Comparison of ENCODE assay signal across 31 cellular contexts in the genomic region with DNA sequence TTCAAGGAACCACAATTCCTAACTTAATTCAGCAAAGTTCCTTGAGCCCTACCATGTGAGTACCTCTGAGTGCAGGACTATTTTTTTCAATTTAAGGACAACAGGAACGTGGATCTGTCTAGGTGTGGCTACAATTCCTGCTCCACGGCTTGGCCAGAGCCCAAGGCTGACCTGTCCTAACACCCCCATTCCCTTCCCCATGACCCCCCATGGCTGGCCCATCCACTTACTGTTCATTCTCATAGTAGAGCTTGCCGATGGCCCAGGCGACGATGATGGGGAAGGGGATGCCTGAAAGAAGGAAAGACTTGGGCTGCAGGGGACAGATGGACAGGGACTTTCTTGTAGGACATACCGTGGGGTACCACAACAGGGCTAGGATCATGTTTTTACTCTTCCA. TPM values are rescaled to one million over a fixed set of nuclear protein-coding genes. Genes with fewer than 3 reads are reported as not detected.
"Had no signal": no experiment of that assay in that cellular context is flagged by ENCODE, and none has a peak within 500 bp of the region (broad histone marks: within the 10 kb centered on the region; RNA-seq: fewer than 3 reads in every experiment).

No MANE protein-coding gene starts in this region.

- H3K27me3 ChIP-seq: brain microvascular endothelial cell, gastrocnemius medialis had no signal

- H3K4me3 Mint-ChIP-seq: activated CD4-positive, alpha-beta memory T cell treated with anti-CD3 and anti-CD28 coated beads, Interleukin-2, amount 10 ng/mL, durations not matched to agents 7 days and 5 days; activated CD4-positive, alpha-beta T cell treated with anti-CD3 and anti-CD28 coated beads, Interleukin-2, amount 10 ng/mL, durations not matched to agents 7 days and 5 days; activated naive CD4-positive, alpha-beta T cell treated with anti-CD3 and anti-CD28 coated beads, Interleukin-2, amount 10 ng/mL, durations not matched to agents 7 days and 5 days; activated naive CD8-positive, alpha-beta T cell treated with anti-CD3 and anti-CD28 coated beads, Interleukin-2, amount 10 ng/mL, durations not matched to agents 7 days and 5 days; activated T-cell treated with anti-CD3 and anti-CD28 coated beads, Interleukin-2, amount 50 U/mL, for 24 hours; activated T-cell treated with anti-CD3 and anti-CD28 coated beads, Interleukin-2, amount 50 U/mL, for 72 hours; central memory CD8-positive, alpha-beta T cell; effector memory CD8-positive, alpha-beta T cell had no signal

- H3K4me3 ChIP-seq: esophagus muscularis mucosa, gastrocnemius medialis, heart right ventricle had no signal

- H3K9me3 ChIP-seq: esophagus muscularis mucosa, gastrocnemius medialis, heart right ventricle had no signal

- H3K27ac Mint-ChIP-seq: activated CD4-positive, alpha-beta memory T cell treated with anti-CD3 and anti-CD28 coated beads, Interleukin-2, amount 10 ng/mL, durations not matched to agents 7 days and 5 days; activated CD4-positive, alpha-beta T cell treated with anti-CD3 and anti-CD28 coated beads, Interleukin-2, amount 10 ng/mL, durations not matched to agents 7 days and 5 days; activated naive CD4-positive, alpha-beta T cell treated with anti-CD3 and anti-CD28 coated beads, Interleukin-2, amount 10 ng/mL, durations not matched to agents 7 days and 5 days; activated naive CD8-positive, alpha-beta T cell treated with anti-CD3 and anti-CD28 coated beads, Interleukin-2, amount 10 ng/mL, durations not matched to agents 7 days and 5 days; activated T-cell treated with anti-CD3 and anti-CD28 coated beads, Interleukin-2, amount 50 U/mL, for 24 hours; activated T-cell treated with anti-CD3 and anti-CD28 coated beads, Interleukin-2, amount 50 U/mL, for 72 hours; effector memory CD8-positive, alpha-beta T cell had no signal

- H3K27me3 Mint-ChIP-seq: activated CD4-positive, alpha-beta memory T cell treated with anti-CD3 and anti-CD28 coated beads, Interleukin-2, amount 10 ng/mL, durations not matched to agents 7 days and 5 days; activated CD4-positive, alpha-beta T cell treated with anti-CD3 and anti-CD28 coated beads, Interleukin-2, amount 10 ng/mL, durations not matched to agents 7 days and 5 days; activated naive CD4-positive, alpha-beta T cell treated with anti-CD3 and anti-CD28 coated beads, Interleukin-2, amount 10 ng/mL, durations not matched to agents 7 days and 5 days; activated naive CD8-positive, alpha-beta T cell treated with anti-CD3 and anti-CD28 coated beads, Interleukin-2, amount 10 ng/mL, durations not matched to agents 7 days and 5 days; activated T-cell treated with anti-CD3 and anti-CD28 coated beads, Interleukin-2, amount 50 U/mL, for 24 hours had no signal

- ATAC-seq: activated naive CD4-positive, alpha-beta T cell treated with anti-CD3 and anti-CD28 coated beads, Interleukin-2, amount 50 U/mL, for 72 hours; activated T-cell treated with anti-CD3 and anti-CD28 coated beads, Interleukin-2, amount 50 U/mL, for 72 hours; effector memory CD8-positive, alpha-beta T cell; foreskin keratinocyte; gastrocnemius medialis; heart right ventricle had no signal

- H3K36me3 Mint-ChIP-seq: activated naive CD4-positive, alpha-beta T cell treated with anti-CD3 and anti-CD28 coated beads, Interleukin-2, amount 10 ng/mL, durations not matched to agents 7 days and 5 days; activated naive CD4-positive, alpha-beta T cell treated with anti-CD3 and anti-CD28 coated beads, Interleukin-2, amount 50 U/mL, for 72 hours had no signal

- H3K4me1 ChIP-seq: esophagus muscularis mucosa, foreskin keratinocyte, gastrocnemius medialis, heart right ventricle had no signal

- DNase-seq: activated CD4-positive, alpha-beta memory T cell treated with anti-CD3 and anti-CD28 coated beads, Interleukin-2, amount 10 ng/mL, durations not matched to agents 7 days and 5 days; activated CD4-positive, alpha-beta T cell treated with anti-CD3 and anti-CD28 coated beads for 1 hour; activated CD4-positive, alpha-beta T cell treated with anti-CD3 and anti-CD28 coated beads for 4 hours; activated CD4-positive, alpha-beta T cell treated with anti-CD3 and anti-CD28 coated beads, Interleukin-2, amount 10 ng/mL, durations not matched to agents 7 days and 5 days; activated CD4-positive, alpha-beta T cell treated with anti-CD3 and anti-CD28 coated beads, Interleukin-2, amount 50 U/mL, for 4 hours; activated CD4-positive, CD25-positive, alpha-beta regulatory T cell; activated CD8-positive, alpha-beta memory T cell treated with anti-CD3 and anti-CD28 coated beads, Interleukin-2, amount 50 U/mL, for 48 hours; activated gamma-delta T cell; activated naive CD4-positive, alpha-beta T cell; activated naive CD4-positive, alpha-beta T cell treated with anti-CD3 and anti-CD28 coated beads, Interleukin-2, amount 10 ng/mL, durations not matched to agents 7 days and 5 days; activated naive CD8-positive, alpha-beta T cell treated with anti-CD3 and anti-CD28 coated beads, Interleukin-2, amount 10 ng/mL, durations not matched to agents 7 days and 5 days; activated T-cell treated with anti-CD3 and anti-CD28 coated beads for 4 hours; activated T-cell treated with anti-CD3 and anti-CD28 coated beads, Interleukin-2, amount 50 U/mL, for 24 hours; activated T-cell treated with anti-CD3 and anti-CD28 coated beads, Interleukin-2, amount 50 U/mL, for 72 hours; brain microvascular endothelial cell; cortex of kidney; dermis blood vessel endothelial cell; effector CD4-positive, alpha-beta T cell; effector memory CD8-positive, alpha-beta T cell; erythroblast; foreskin keratinocyte; gastrocnemius medialis; heart right ventricle; T-helper 2 cell had no signal

- H3K27ac ChIP-seq: brain microvascular endothelial cell, esophagus muscularis mucosa, foreskin keratinocyte, gastrocnemius medialis, heart right ventricle had no signal

- H3K36me3 ChIP-seq: brain microvascular endothelial cell, esophagus muscularis mucosa, gastrocnemius medialis, heart right ventricle had no signal

- H3K4me1 Mint-ChIP-seq: activated CD4-positive, alpha-beta memory T cell treated with anti-CD3 and anti-CD28 coated beads, Interleukin-2, amount 10 ng/mL, durations not matched to agents 7 days and 5 days; activated CD4-positive, alpha-beta T cell treated with anti-CD3 and anti-CD28 coated beads, Interleukin-2, amount 10 ng/mL, durations not matched to agents 7 days and 5 days; activated naive CD4-positive, alpha-beta T cell treated with anti-CD3 and anti-CD28 coated beads, Interleukin-2, amount 10 ng/mL, durations not matched to agents 7 days and 5 days; central memory CD8-positive, alpha-beta T cell had no signal

- H3K9me3 Mint-ChIP-seq: activated CD4-positive, alpha-beta memory T cell treated with anti-CD3 and anti-CD28 coated beads, Interleukin-2, amount 10 ng/mL, durations not matched to agents 7 days and 5 days; activated CD4-positive, alpha-beta T cell treated with anti-CD3 and anti-CD28 coated beads, Interleukin-2, amount 10 ng/mL, durations not matched to agents 7 days and 5 days; activated naive CD4-positive, alpha-beta T cell treated with anti-CD3 and anti-CD28 coated beads, Interleukin-2, amount 10 ng/mL, durations not matched to agents 7 days and 5 days; activated naive CD4-positive, alpha-beta T cell treated with anti-CD3 and anti-CD28 coated beads, Interleukin-2, amount 50 U/mL, for 72 hours; activated naive CD8-positive, alpha-beta T cell treated with anti-CD3 and anti-CD28 coated beads, Interleukin-2, amount 10 ng/mL, durations not matched to agents 7 days and 5 days; activated T-cell treated with anti-CD3 and anti-CD28 coated beads, Interleukin-2, amount 50 U/mL, for 24 hours; activated T-cell treated with anti-CD3 and anti-CD28 coated beads, Interleukin-2, amount 50 U/mL, for 72 hours; central memory CD8-positive, alpha-beta T cell; effector memory CD8-positive, alpha-beta T cell had no signal

RNA-seq across cellular contexts. Expression of a gene that starts 20.3 kb away (rescaled TPM):
- total RNA-seq: activated CD4-positive, alpha-beta memory T cell treated with anti-CD3 and anti-CD28 coated beads, Interleukin-2, amount 10 ng/mL, durations not matched to agents 7 days and 5 days; activated CD4-positive, alpha-beta T cell treated with anti-CD3 and anti-CD28 coated beads, Interleukin-2, amount 10 ng/mL, durations not matched to agents 7 days and 5 days; activated naive CD4-positive, alpha-beta T cell treated with anti-CD3 and anti-CD28 coated beads, Interleukin-2, amount 50 U/mL, for 72 hours; activated naive CD8-positive, alpha-beta T cell treated with anti-CD3 and anti-CD28 coated beads, Interleukin-2, amount 10 ng/mL, durations not matched to agents 7 days and 5 days; activated T-cell treated with anti-CD3 and anti-CD28 coated beads, Interleukin-2, amount 50 U/mL, for 72 hours; astrocyte; bronchial epithelial cell; dermis blood vessel endothelial cell; foreskin keratinocyte; glomerular endothelial cell; T-helper 1 cell treated with Interleukin-12 subunit alpha and Interleukin-12 subunit beta and Interleukin-4 antibody, amounts not matched to agents 30 ng/mL and 1 ng/mL, for 36 hours had no signal
- polyA plus RNA-seq: foreskin keratinocyte had no signal
